23 cellular contexts compared by ENCODE assay signal in the genomic region with DNA sequence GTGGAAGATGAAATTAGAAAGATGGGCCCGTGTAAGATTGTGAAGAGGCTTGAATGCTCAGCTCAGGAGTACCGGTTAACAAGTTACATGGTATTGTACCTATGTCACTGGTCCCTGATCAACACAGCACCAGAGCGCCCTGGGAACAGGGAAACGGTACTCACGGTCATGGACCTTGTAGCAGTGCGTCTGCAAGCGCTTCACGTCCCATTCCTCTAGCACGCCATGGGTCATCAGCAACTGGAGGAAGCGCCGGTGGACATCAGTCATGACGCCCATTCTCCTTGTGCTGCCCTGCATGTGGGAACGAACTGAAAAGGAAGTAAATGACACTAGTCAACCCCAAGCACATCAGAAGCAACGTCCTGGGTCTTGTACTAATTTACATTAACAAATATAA. TPM values are rescaled to one million over a fixed set of nuclear protein-coding genes. Genes with fewer than 3 reads are reported as not detected.
DNase-seq lines count a peak whose midpoint lies in the region; ATAC-seq, FAIRE-seq and TF ChIP-seq lines count a peak whose summit lies in the region.
"Had no signal": no experiment of that assay in that cellular context is flagged by ENCODE, and none has a peak within 500 bp of the region (broad histone marks: within the 10 kb centered on the region; RNA-seq: fewer than 3 reads in every experiment).

No MANE protein-coding gene starts in this region.

- POLR2A ChIA-PET in activated CD8-positive, alpha-beta T cell treated with anti-CD3 and anti-CD28 coated beads, Interleukin-2, amount 10 ng/mL, durations not matched to agents 7 days and 5 days (lab: Charles Lee), result interaction anchor here (1.1 to 1.3 kb wide), 3 partner anchors 17 to 20 kb away, joined by 3 read pairs; no protein-coding TSS in a partner anchor
- POLR2A ChIA-PET in naive thymus-derived CD8-positive, alpha-beta T cell (lab: Charles Lee), result interaction anchor here (1.6 kb wide), 1 partner anchor 17 kb away, joined by 3 read pairs; no protein-coding TSS in a partner anchor
- POLR2A ChIA-PET in HepG2 (lab: Yijun Ruan, JAX), result interaction anchor here (2.6 kb wide), 1 partner anchor 12 kb away, joined by 13 read pairs; a partner anchor contains a TSS

- no peaks in the 10 kb centered on the region for H3K27me3 ChIP-seq in transverse colon
- no peaks in the 10 kb centered on the region for H3K27me3 ChIP-seq in HepG2 (ENCODE audit: control insufficient read depth in 1 of 2, insufficient read depth in 2 of 2, low read length in 2 of 2)
- H3K27me3 ChIP-seq: heart right ventricle, MG63, pancreas had no signal

- peak; percentile 18 for DNase-seq in activated CD8-positive, alpha-beta T cell treated with anti-CD3 and anti-CD28 coated beads, Interleukin-2, amount 10 ng/mL, durations not matched to agents 7 days and 5 days
- DNase-seq in activated naive CD8-positive, alpha-beta T cell treated with anti-CD3 and anti-CD28 coated beads for 36 hours, result no peak
- DNase-seq in naive thymus-derived CD8-positive, alpha-beta T cell, result no peak
- DNase-seq in transverse colon, result no peak
- DNase-seq in mucosa of descending colon, result no peak
- DNase-seq in NCI-H2107 treated with DMSO at 0.1 percent for 48 hours (lab: John Stamatoyannopoulos, UW; ENCODE audit: unreplicated experiment), result no peak
- DNase-seq in HepG2 (ENCODE audit: low spot score), result no peak
- DNase-seq: activated CD4-positive, alpha-beta memory T cell treated with anti-CD3 and anti-CD28 coated beads for 36 hours; activated naive CD4-positive, alpha-beta T cell; aorta; Calu3; central memory CD4-positive, alpha-beta T cell; DND-41; heart right ventricle; MG63; NCI-H2029 treated with DMSO at 0.1 percent for 48 hours; NCI-H345; NCI-H774; pancreas had no signal

- 93 to 100% methylated on average over 2 to 14 of the region's 14 CpGs for WGBS in transverse colon (ENCODE audit: low coverage in 1 of 2), 2 donors
- WGBS in HepG2 (ENCODE audit: low lambda C conversion rate), result 95% methylated on average over 12 of the region's 14 CpGs

- no peaks in the 10 kb centered on the region for H3K9me3 Mint-ChIP-seq in activated CD8-positive, alpha-beta T cell treated with anti-CD3 and anti-CD28 coated beads, Interleukin-2, amount 10 ng/mL, durations not matched to agents 7 days and 5 days (ENCODE audit: insufficient read depth)
- peaks cover 2% of the 10 kb centered on the region for H3K9me3 Mint-ChIP-seq in activated naive CD8-positive, alpha-beta T cell treated with anti-CD3 and anti-CD28 coated beads for 36 hours
- H3K9me3 Mint-ChIP-seq in naive thymus-derived CD8-positive, alpha-beta T cell, result no peaks in the 10 kb centered on the region
- H3K9me3 Mint-ChIP-seq: activated CD4-positive, alpha-beta memory T cell treated with anti-CD3 and anti-CD28 coated beads for 36 hours; CD14-positive monocyte; GM23338; nephron had no signal

- H3K27me3 Mint-ChIP-seq in activated CD8-positive, alpha-beta T cell treated with anti-CD3 and anti-CD28 coated beads, Interleukin-2, amount 10 ng/mL, durations not matched to agents 7 days and 5 days (ENCODE audit: low read depth), result no peaks in the 10 kb centered on the region
- no peaks in the 10 kb centered on the region for H3K27me3 Mint-ChIP-seq in activated naive CD8-positive, alpha-beta T cell treated with anti-CD3 and anti-CD28 coated beads for 36 hours
- H3K27me3 Mint-ChIP-seq in naive thymus-derived CD8-positive, alpha-beta T cell, result no peaks in the 10 kb centered on the region
- H3K27me3 Mint-ChIP-seq: activated CD4-positive, alpha-beta memory T cell treated with anti-CD3 and anti-CD28 coated beads for 36 hours had no signal

- in situ Hi-C loops in transverse colon (cut with MboI; ENCODE audit: low pct_ligation_motif_present in 1 of 4, low pct_unique_long_range_greater_than_20kb in 1 of 4, low sequenced_read_pairs in 3 of 4), result no loop called here
- in situ Hi-C loops in HepG2 (cut with HindIII; ENCODE audit: extremely low pct_ligation_motif_present, low pct_unique_long_range_greater_than_20kb), result no loop called here

- BruUV-seq in HepG2 (replicated peaks; lab: Mats Ljungman, UMichigan), result no TSS peak

- no peaks in the 10 kb centered on the region for H4K20me1 ChIP-seq in HepG2 (ENCODE audit: insufficient read depth, low read length)

- no peaks in the 10 kb centered on the region for H3K9me3 ChIP-seq in transverse colon
- no peaks in the 10 kb centered on the region for H3K9me3 ChIP-seq in mucosa of descending colon
- H3K9me3 ChIP-seq in HepG2 (ENCODE audit: low read length), result no peaks in the 10 kb centered on the region
- H3K9me3 ChIP-seq: heart right ventricle, MG63, pancreas had no signal

- no peak overlapping the region for H3K4me3 ChIP-seq in transverse colon
- H3K4me3 ChIP-seq in mucosa of descending colon, result no peak overlapping the region
- H3K4me3 ChIP-seq in HepG2 (replicated peaks in 1 of 3; ENCODE audit: insufficient read depth in 1 of 3, low read depth in 2 of 3, low read length in 3 of 3), result no peak overlapping the region
- H3K4me3 ChIP-seq: GM23338, heart right ventricle, K562, MG63, pancreas had no signal

- TF ChIP-seq CTCF in transverse colon (IDR thresholded peaks at IDR 0.05) (no peak), mucosa of descending colon (IDR thresholded peaks at IDR 0.05) (no peak), HepG2 (CRISPR knock-in tag; IDR thresholded peaks at IDR 0.05) (no peak)

- H3K27ac ChIP-seq in transverse colon, result peak overlapping the region; percentile 64 to 70 (median 66)
- no peak overlapping the region for H3K27ac ChIP-seq in HepG2 (ENCODE audit: extremely low read length, insufficient read depth, low read length)

- TF ChIP-seq POLR2A in transverse colon (IDR thresholded peaks at IDR 0.05), result no peak
- TF ChIP-seq POLR2A in HepG2 (IDR thresholded peaks at IDR 0.05; ENCODE audit: insufficient read depth in 1 of 2, low read depth in 2 of 2, low read length in 2 of 2), result no peak

- H3K36me3 ChIP-seq in transverse colon, result no peaks in the 10 kb centered on the region
- no peaks in the 10 kb centered on the region for H3K36me3 ChIP-seq in mucosa of descending colon (ENCODE audit: low read depth)
- H3K36me3 ChIP-seq in HepG2 (replicated peaks in 1 of 2; ENCODE audit: control insufficient read depth in 1 of 2, insufficient read depth in 2 of 2, low read length in 2 of 2), result peaks cover 6 to 16% of the 10 kb centered on the region in 2 experiments; a peak in 4 of 5 replicates

- peaks cover 0 to 31% (median 5%) of the 10 kb centered on the region in 4 donors for H3K4me1 ChIP-seq in transverse colon
- H3K4me1 ChIP-seq in mucosa of descending colon (ENCODE audit: low read depth), result peaks cover 4% of the 10 kb centered on the region
- peaks cover 40% of the 10 kb centered on the region for H3K4me1 ChIP-seq in HepG2 (ENCODE audit: insufficient read depth, low read length)

- TF ChIP-seq EP300 in transverse colon (IDR thresholded peaks at IDR 0.05; ENCODE audit: low read depth) (no peak), HepG2 (IDR thresholded peaks at IDR 0.05; ENCODE audit: low read depth in 2 of 2, low read length in 2 of 2) (no peak), HepG2 (CRISPR knock-in tag; IDR thresholded peaks at IDR 0.05; ENCODE audit: borderline replicate concordance) (no peak)

- peaks cover 59% of the 10 kb centered on the region for H3K4me1 Mint-ChIP-seq in activated CD8-positive, alpha-beta T cell treated with anti-CD3 and anti-CD28 coated beads, Interleukin-2, amount 10 ng/mL, durations not matched to agents 7 days and 5 days (ENCODE audit: low read depth)
- peaks cover 74% of the 10 kb centered on the region for H3K4me1 Mint-ChIP-seq in activated naive CD8-positive, alpha-beta T cell treated with anti-CD3 and anti-CD28 coated beads for 36 hours
- H3K4me1 Mint-ChIP-seq in naive thymus-derived CD8-positive, alpha-beta T cell, result peaks cover 32 to 69% (median 64%) of the 10 kb centered on the region in 4 donors

- ATAC-seq in activated CD8-positive, alpha-beta T cell treated with anti-CD3 and anti-CD28 coated beads, Interleukin-2, amount 10 ng/mL, durations not matched to agents 7 days and 5 days, result no peak
- ATAC-seq in naive thymus-derived CD8-positive, alpha-beta T cell, result no peak
- ATAC-seq in mucosa of descending colon (no peak), HepG2 (no peak)
- ATAC-seq: GM23338, K562, pancreas had no signal

- no peaks in the 10 kb centered on the region for H3K79me2 ChIP-seq in HepG2 (ENCODE audit: insufficient read depth, low read length)

- H3K36me3 Mint-ChIP-seq in activated CD8-positive, alpha-beta T cell treated with anti-CD3 and anti-CD28 coated beads, Interleukin-2, amount 10 ng/mL, durations not matched to agents 7 days and 5 days (ENCODE audit: low read depth), result peaks cover 60% of the 10 kb centered on the region
- peaks cover 74% of the 10 kb centered on the region for H3K36me3 Mint-ChIP-seq in activated naive CD8-positive, alpha-beta T cell treated with anti-CD3 and anti-CD28 coated beads for 36 hours
- H3K36me3 Mint-ChIP-seq in naive thymus-derived CD8-positive, alpha-beta T cell, result peaks cover 5 to 35% (median 15%) of the 10 kb centered on the region in 3 donors

- H3K27ac Mint-ChIP-seq in activated CD8-positive, alpha-beta T cell treated with anti-CD3 and anti-CD28 coated beads, Interleukin-2, amount 10 ng/mL, durations not matched to agents 7 days and 5 days, result no peak overlapping the region
- peak overlapping the region; percentile 39 for H3K27ac Mint-ChIP-seq in activated naive CD8-positive, alpha-beta T cell treated with anti-CD3 and anti-CD28 coated beads for 36 hours
- H3K27ac Mint-ChIP-seq in naive thymus-derived CD8-positive, alpha-beta T cell, result peak overlapping the region in 7 of 10 donors; percentile 11 to 76 (median 51)
- H3K27ac Mint-ChIP-seq: activated CD4-positive, alpha-beta memory T cell treated with anti-CD3 and anti-CD28 coated beads for 36 hours; GM23338; nephron had no signal

- H2AFZ ChIP-seq in HepG2 (ENCODE audit: low read length), result no peak overlapping the region
- H2AFZ ChIP-seq: GM23338 had no signal

- no peak for TF ChIP-seq RAD21 in HepG2 (CRISPR knock-in tag; IDR thresholded peaks at IDR 0.05)

- no peak overlapping the region for H3K4me3 Mint-ChIP-seq in activated CD8-positive, alpha-beta T cell treated with anti-CD3 and anti-CD28 coated beads, Interleukin-2, amount 10 ng/mL, durations not matched to agents 7 days and 5 days
- no peak overlapping the region for H3K4me3 Mint-ChIP-seq in activated naive CD8-positive, alpha-beta T cell treated with anti-CD3 and anti-CD28 coated beads for 36 hours
- H3K4me3 Mint-ChIP-seq in naive thymus-derived CD8-positive, alpha-beta T cell, result no peak overlapping the region
- H3K4me3 Mint-ChIP-seq: activated CD4-positive, alpha-beta memory T cell treated with anti-CD3 and anti-CD28 coated beads for 36 hours; CD14-positive monocyte; GM23338; nephron had no signal

- intact Hi-C loops in transverse colon (cut with DNase I; ENCODE audit: low total_unique reads), result no loop called here
- intact Hi-C loops in mucosa of descending colon (cut with DNase I, micrococcal nuclease), result no loop called here
- intact Hi-C loops in HepG2 (cut with micrococcal nuclease; ENCODE audit: unreplicated experiment), result no loop called here

- no peak for FAIRE-seq in HepG2 (lab: Jason Lieb, UNC)
- FAIRE-seq: K562, pancreas had no signal

- CTCF ChIA-PET in activated CD8-positive, alpha-beta T cell treated with anti-CD3 and anti-CD28 coated beads, Interleukin-2, amount 10 ng/mL, durations not matched to agents 7 days and 5 days (lab: Charles Lee), result interaction anchor here (1.2 kb wide), 1 partner anchor 22 kb away, joined by 5 read pairs; no protein-coding TSS in a partner anchor
- CTCF ChIA-PET in HepG2 (lab: Yijun Ruan, JAX; ENCODE audit: low intra/inter-chr PET ratio, low total read pairs), result no interaction called here

- H3K4me2 ChIP-seq in HepG2 (ENCODE audit: low read depth, low read length), result no peak overlapping the region
- H3K4me2 ChIP-seq: GM23338 had no signal

- H3K9ac ChIP-seq in HepG2 (ENCODE audit: insufficient read depth, low read depth, low read length), result no peak overlapping the region

RNA-seq across cellular contexts. Expression of a gene that starts 11.3 kb away (rescaled TPM):
- total RNA-seq in activated CD8-positive, alpha-beta T cell treated with anti-CD3 and anti-CD28 coated beads, Interleukin-2, amount 10 ng/mL, durations not matched to agents 7 days and 5 days, result 10 to 100 TPM; 87.3 to 94.9 TPM
- total RNA-seq in activated naive CD8-positive, alpha-beta T cell treated with anti-CD3 and anti-CD28 coated beads for 36 hours, result 100 to 1,000 TPM; 133 to 146 TPM
- total RNA-seq in naive thymus-derived CD8-positive, alpha-beta T cell, result 10 to 100 TPM; 81.8 to 85.0 TPM
- 100 to 1,000 TPM; 177 to 209 (median 185) TPM for polyA plus RNA-seq in naive thymus-derived CD8-positive, alpha-beta T cell
- 10 to 100 TPM in 3 of 4 donors, 1 to 10 TPM in 1; 6.2 to 90.8 (median 27.2) TPM for total RNA-seq in transverse colon
- total RNA-seq in mucosa of descending colon, result 10 to 100 TPM; 39.3 to 50.1 (median 48.9) TPM
- total RNA-seq in HepG2 (2016; rRNA removed; fragmentation: Illumina TruSeq; extraction: Trizol), result 52.9 and 53.2 TPM in 2 replicates
- 17.2 and 19.5 TPM in 2 replicates for total RNA-seq in HepG2 (2016; cell fraction: cytosol; rRNA removed; fragmentation: Illumina TruSeq; extraction: Trizol; ENCODE audit: low read depth)
- 55.4 and 56.5 TPM in 2 replicates for total RNA-seq in HepG2 (2016; cell fraction: insoluble cytoplasmic fraction; rRNA removed; fragmentation: Illumina TruSeq; extraction: Trizol)
- 25.5 and 27.7 TPM in 2 replicates for total RNA-seq in HepG2 (2016; cell fraction: membrane; rRNA removed; fragmentation: Illumina TruSeq; extraction: Trizol)
- total RNA-seq in HepG2 (2016; cell fraction: nucleus; rRNA removed; fragmentation: Illumina TruSeq; extraction: Trizol), result 28.0 and 30.5 TPM in 2 replicates
- polyA plus RNA-seq in HepG2 (2011; rRNA removed), result 42.7 and 43.5 TPM in 2 replicates
- 43.3 and 48.1 TPM in 2 replicates for polyA plus RNA-seq in HepG2 (2011; cell fraction: cytosol; rRNA removed)
- polyA plus RNA-seq in HepG2 (2011; cell fraction: nucleus; rRNA removed), result 9.6 and 20.1 TPM in 2 replicates
- 63.6 and 69.8 TPM in 2 replicates for polyA plus RNA-seq in HepG2 (2012)
- 16.5 and 23.5 TPM in 2 replicates for polyA plus RNA-seq in HepG2 (2016; cell fraction: cytosol; fragmentation: Illumina TruSeq; extraction: Trizol; ENCODE audit: low read depth)
- 55.4 and 59.8 TPM in 2 replicates for polyA plus RNA-seq in HepG2 (2016; cell fraction: insoluble cytoplasmic fraction; fragmentation: Illumina TruSeq; extraction: Trizol; ENCODE audit: low read depth)
- polyA plus RNA-seq in HepG2 (2016; cell fraction: membrane; fragmentation: Illumina TruSeq; extraction: Trizol; ENCODE audit: low read depth), result 23.1 and 25.4 TPM in 2 replicates
- 58.1 and 59.0 TPM in 2 replicates for polyA plus RNA-seq in HepG2 (2016; cell fraction: nucleus; fragmentation: Illumina TruSeq; extraction: Trizol; ENCODE audit: insufficient read depth, low read depth)
- polyA minus RNA-seq in HepG2 (2011; rRNA and poly(A)+ RNA removed; ENCODE audit: low replicate concordance), result 68.2 and 105 TPM in 2 replicates
- polyA minus RNA-seq in HepG2 (2011; cell fraction: cytosol; rRNA and poly(A)+ RNA removed), result 19.2 and 19.6 TPM in 2 replicates
- 12.1 and 29.7 TPM in 2 replicates for polyA minus RNA-seq in HepG2 (2011; cell fraction: nucleus; rRNA and poly(A)+ RNA removed)

RNA-seq across cellular contexts. Expression of a gene that starts 53.9 kb away (rescaled TPM):
- 10 to 100 TPM; 14.7 to 15.0 TPM for total RNA-seq in activated CD8-positive, alpha-beta T cell treated with anti-CD3 and anti-CD28 coated beads, Interleukin-2, amount 10 ng/mL, durations not matched to agents 7 days and 5 days
- total RNA-seq in activated naive CD8-positive, alpha-beta T cell treated with anti-CD3 and anti-CD28 coated beads for 36 hours, result 10 to 100 TPM in 1 of 2 experiments, 1 to 10 TPM in 1; 9.9 to 12.2 TPM
- 10 to 100 TPM; 27.7 to 35.0 TPM for total RNA-seq in naive thymus-derived CD8-positive, alpha-beta T cell
- 1 to 10 TPM; 3.8 to 6.2 (median 5.6) TPM for polyA plus RNA-seq in naive thymus-derived CD8-positive, alpha-beta T cell
- total RNA-seq in transverse colon (10 to 100 TPM in 2 of 4 donors, 1 to 10 TPM in 2; 4.4 to 14.2 (median 9.2) TPM), mucosa of descending colon (10 to 100 TPM in 1 of 3 donors, 1 to 10 TPM in 2; 8.7 to 12.9 (median 8.9) TPM), HepG2 (2016; rRNA removed; fragmentation: Illumina TruSeq; extraction: Trizol) (5.2 and 8.6 TPM in 2 replicates)
- total RNA-seq in HepG2 (2016; cell fraction: cytosol; rRNA removed; fragmentation: Illumina TruSeq; extraction: Trizol; ENCODE audit: low read depth), result 4.8 and 8.6 TPM in 2 replicates
- 6.8 and 8.9 TPM in 2 replicates for total RNA-seq in HepG2 (2016; cell fraction: insoluble cytoplasmic fraction; rRNA removed; fragmentation: Illumina TruSeq; extraction: Trizol)
- 5.4 and 6.5 TPM in 2 replicates for total RNA-seq in HepG2 (2016; cell fraction: membrane; rRNA removed; fragmentation: Illumina TruSeq; extraction: Trizol)
- 10.5 and 11.8 TPM in 2 replicates for total RNA-seq in HepG2 (2016; cell fraction: nucleus; rRNA removed; fragmentation: Illumina TruSeq; extraction: Trizol)
- polyA plus RNA-seq in HepG2 (2011; rRNA removed), result 3.3 and 4.0 TPM in 2 replicates
- 1.7 and 1.8 TPM in 2 replicates for polyA plus RNA-seq in HepG2 (2011; cell fraction: cytosol; rRNA removed)
- 18.0 and 23.0 TPM in 2 replicates for polyA plus RNA-seq in HepG2 (2011; cell fraction: nucleus; rRNA removed)
- 3.3 and 3.7 TPM in 2 replicates for polyA plus RNA-seq in HepG2 (2012)
- polyA plus RNA-seq in HepG2 (2016; cell fraction: cytosol; fragmentation: Illumina TruSeq; extraction: Trizol; ENCODE audit: low read depth), result 1.4 and 2.0 TPM in 2 replicates
- 8.2 and 9.2 TPM in 2 replicates for polyA plus RNA-seq in HepG2 (2016; cell fraction: insoluble cytoplasmic fraction; fragmentation: Illumina TruSeq; extraction: Trizol; ENCODE audit: low read depth)
- polyA plus RNA-seq in HepG2 (2016; cell fraction: membrane; fragmentation: Illumina TruSeq; extraction: Trizol; ENCODE audit: low read depth), result 2.7 and 2.8 TPM in 2 replicates
- polyA plus RNA-seq in HepG2 (2016; cell fraction: nucleus; fragmentation: Illumina TruSeq; extraction: Trizol; ENCODE audit: insufficient read depth, low read depth), result 14.1 and 16.6 TPM in 2 replicates
- polyA minus RNA-seq in HepG2 (2011; rRNA and poly(A)+ RNA removed; ENCODE audit: low replicate concordance), result 8.5 and 15.7 TPM in 2 replicates
- polyA minus RNA-seq in HepG2 (2011; cell fraction: cytosol; rRNA and poly(A)+ RNA removed), result 1.7 and 2.4 TPM in 2 replicates
- 13.1 and 14.7 TPM in 2 replicates for polyA minus RNA-seq in HepG2 (2011; cell fraction: nucleus; rRNA and poly(A)+ RNA removed)

RNA-seq across cellular contexts. Expression of a gene that starts 56.5 kb away (rescaled TPM):
- 100 to 1,000 TPM; 231 to 237 TPM for total RNA-seq in activated CD8-positive, alpha-beta T cell treated with anti-CD3 and anti-CD28 coated beads, Interleukin-2, amount 10 ng/mL, durations not matched to agents 7 days and 5 days
- 100 to 1,000 TPM; 183 to 190 TPM for total RNA-seq in activated naive CD8-positive, alpha-beta T cell treated with anti-CD3 and anti-CD28 coated beads for 36 hours
- total RNA-seq in naive thymus-derived CD8-positive, alpha-beta T cell, result 100 to 1,000 TPM; 117 to 120 TPM
- 10 to 100 TPM; 18.8 to 49.4 (median 34.7) TPM for polyA plus RNA-seq in naive thymus-derived CD8-positive, alpha-beta T cell
- total RNA-seq in transverse colon, result 100 to 1,000 TPM; 106 to 235 (median 156) TPM
- 100 to 1,000 TPM; 131 to 207 (median 164) TPM for total RNA-seq in mucosa of descending colon
- 7.6 and 15.9 TPM in 2 replicates for total RNA-seq in HepG2 (2016; rRNA removed; fragmentation: Illumina TruSeq; extraction: Trizol)
- 8.0 and 9.2 TPM in 2 replicates for total RNA-seq in HepG2 (2016; cell fraction: cytosol; rRNA removed; fragmentation: Illumina TruSeq; extraction: Trizol; ENCODE audit: low read depth)
- 6.9 and 15.8 TPM in 2 replicates for total RNA-seq in HepG2 (2016; cell fraction: insoluble cytoplasmic fraction; rRNA removed; fragmentation: Illumina TruSeq; extraction: Trizol)
- 9.4 and 9.6 TPM in 2 replicates for total RNA-seq in HepG2 (2016; cell fraction: membrane; rRNA removed; fragmentation: Illumina TruSeq; extraction: Trizol)
- 16.4 and 21.4 TPM in 2 replicates for total RNA-seq in HepG2 (2016; cell fraction: nucleus; rRNA removed; fragmentation: Illumina TruSeq; extraction: Trizol)
- 49.6 and 60.7 TPM in 2 replicates for polyA plus RNA-seq in HepG2 (2011; rRNA removed)
- 30.7 and 32.4 TPM in 2 replicates for polyA plus RNA-seq in HepG2 (2011; cell fraction: cytosol; rRNA removed)
- polyA plus RNA-seq in HepG2 (2011; cell fraction: nucleus; rRNA removed), result 61.1 and 65.1 TPM in 2 replicates
- 13.9 and 22.1 TPM in 2 replicates for polyA plus RNA-seq in HepG2 (2012)
- polyA plus RNA-seq in HepG2 (2016; cell fraction: cytosol; fragmentation: Illumina TruSeq; extraction: Trizol; ENCODE audit: low read depth), result 1.4 and 1.8 TPM in 2 replicates
- 6.0 and 8.1 TPM in 2 replicates for polyA plus RNA-seq in HepG2 (2016; cell fraction: insoluble cytoplasmic fraction; fragmentation: Illumina TruSeq; extraction: Trizol; ENCODE audit: low read depth)
- 3.4 and 3.5 TPM in 2 replicates for polyA plus RNA-seq in HepG2 (2016; cell fraction: membrane; fragmentation: Illumina TruSeq; extraction: Trizol; ENCODE audit: low read depth)
- polyA plus RNA-seq in HepG2 (2016; cell fraction: nucleus; fragmentation: Illumina TruSeq; extraction: Trizol; ENCODE audit: insufficient read depth, low read depth), result 38.0 and 39.0 TPM in 2 replicates
- polyA minus RNA-seq in HepG2 (2011; rRNA and poly(A)+ RNA removed; ENCODE audit: low replicate concordance), result 54.4 and 98.2 TPM in 2 replicates
- 19.2 and 23.0 TPM in 2 replicates for polyA minus RNA-seq in HepG2 (2011; cell fraction: cytosol; rRNA and poly(A)+ RNA removed)
- polyA minus RNA-seq in HepG2 (2011; cell fraction: nucleus; rRNA and poly(A)+ RNA removed), result 30.3 and 37.8 TPM in 2 replicates
